ENCODE assay signal across 17 cellular contexts in the genomic region with DNA sequence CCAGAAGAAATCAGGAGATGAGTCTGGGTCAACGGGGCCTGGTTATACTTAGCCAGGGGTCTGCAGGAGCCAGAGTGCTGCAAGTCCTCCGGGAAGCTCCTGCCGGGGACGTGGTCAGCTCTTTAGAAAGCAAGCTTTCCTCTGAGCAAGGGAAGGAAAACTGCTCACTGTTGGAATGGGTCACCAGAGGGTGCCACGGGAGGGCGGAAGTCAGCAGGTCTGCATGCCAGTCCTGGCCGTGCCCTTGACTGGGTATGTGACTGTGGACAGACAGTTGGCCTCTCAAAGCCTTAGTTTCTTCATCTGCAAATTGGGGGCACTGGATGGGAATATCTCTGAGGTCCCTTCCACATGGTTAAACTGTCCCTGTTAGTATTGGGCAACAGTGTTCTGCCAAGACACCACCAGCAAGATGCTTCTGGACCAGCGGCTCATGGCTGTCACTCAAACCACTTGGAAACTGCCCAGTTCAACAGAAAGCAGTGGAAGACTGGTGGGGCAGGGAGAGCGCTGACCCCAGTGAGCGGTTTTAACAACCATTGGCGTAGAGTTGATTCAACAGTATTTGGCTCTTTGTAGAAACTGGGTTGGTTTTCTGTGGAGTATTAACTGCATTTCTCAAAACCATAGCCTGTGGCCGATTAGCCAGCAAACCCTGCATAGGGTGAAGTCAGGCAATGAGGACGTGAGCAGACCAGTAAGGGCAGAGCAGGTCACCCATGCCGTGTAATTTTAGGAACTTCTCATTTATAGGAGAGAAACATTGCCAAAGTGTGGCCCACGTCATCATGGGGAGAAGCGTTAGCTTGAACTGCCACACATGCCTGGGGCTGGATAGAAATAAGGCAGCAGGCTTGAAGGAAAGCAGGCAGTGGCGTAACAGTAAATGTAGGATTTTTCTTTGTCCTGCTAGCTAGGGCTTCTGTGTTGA.
"Had no signal": no experiment of that assay in that cellular context is flagged by ENCODE, and none has a peak within 500 bp of the region (broad histone marks: within the 10 kb centered on the region; RNA-seq: fewer than 3 reads in every experiment).

No MANE protein-coding gene starts in this region.

- H3K27me3 Mint-ChIP-seq: activated CD4-positive, alpha-beta T cell treated with anti-CD3 and anti-CD28 coated beads, Interleukin-2, amount 10 ng/mL, durations not matched to agents 7 days and 5 days; stimulated activated naive CD8-positive, alpha-beta T cell treated with anti-CD3 and anti-CD28 coated beads, Interleukin-15, Interleukin-2, amounts not matched to agents 100 ng/mL and 50 ng/mL, for 24 hours had no signal

- H3K36me3 Mint-ChIP-seq: natural killer cell had no signal

- H3K4me3 ChIP-seq: body of pancreas, lower lobe of right lung, transverse colon had no signal

- H3K27ac ChIP-seq: body of pancreas, lower lobe of right lung, transverse colon had no signal

- DNase-seq: activated CD4-positive, alpha-beta T cell treated with anti-CD3 and anti-CD28 coated beads, Interleukin-2, amount 10 ng/mL, durations not matched to agents 7 days and 5 days; activated CD8-positive, alpha-beta memory T cell treated with anti-CD3 and anti-CD28 coated beads, Interleukin-2, amount 50 U/mL, for 4 hours; activated CD8-positive, alpha-beta T cell treated with anti-CD3 and anti-CD28 coated beads, Interleukin-2, amount 10 ng/mL, durations not matched to agents 7 days and 5 days; activated naive CD4-positive, alpha-beta T cell treated with anti-CD3 and anti-CD28 coated beads for 36 hours; activated T-cell treated with anti-CD3 and anti-CD28 coated beads, Interleukin-2, amount 50 U/mL, for 4 hours; body of pancreas; caudate nucleus; foreskin fibroblast; kidney glomerular epithelial cell; lower lobe of right lung; natural killer cell; small intestine; stimulated activated CD4-positive, alpha-beta T cell treated with anti-CD3 and anti-CD28 coated beads, Interleukin-15, amount 100 ng/mL, for 24 hours; stimulated activated CD4-positive, alpha-beta T cell treated with anti-CD3 and anti-CD28 coated beads, Interleukin-2, amount 100 ng/mL, for 48 hours; transverse colon had no signal

- ATAC-seq: activated CD4-positive, CD25-positive, alpha-beta regulatory T cell treated with anti-CD3 and anti-CD28 coated beads, Interleukin-2, amount 50 U/mL, for 24 hours; activated CD8-positive, alpha-beta T cell treated with anti-CD3 and anti-CD28 coated beads, Interleukin-2, amount 10 ng/mL, durations not matched to agents 7 days and 5 days; activated T-cell treated with anti-CD3 and anti-CD28 coated beads, Interleukin-2, amount 50 U/mL, for 4 hours; body of pancreas; lower lobe of right lung; natural killer cell had no signal

- H3K9me3 ChIP-seq: body of pancreas, lower lobe of right lung, transverse colon had no signal

- H3K27me3 ChIP-seq: body of pancreas, transverse colon had no signal

- H3K4me3 Mint-ChIP-seq: activated CD4-positive, alpha-beta T cell treated with anti-CD3 and anti-CD28 coated beads, Interleukin-2, amount 10 ng/mL, durations not matched to agents 7 days and 5 days; activated CD8-positive, alpha-beta T cell treated with anti-CD3 and anti-CD28 coated beads, Interleukin-2, amount 10 ng/mL, durations not matched to agents 7 days and 5 days; activated naive CD4-positive, alpha-beta T cell treated with anti-CD3 and anti-CD28 coated beads for 36 hours; activated T-cell treated with anti-CD3 and anti-CD28 coated beads, Interleukin-2, amount 50 U/mL, for 4 hours; natural killer cell; stimulated activated naive CD8-positive, alpha-beta T cell treated with anti-CD3 and anti-CD28 coated beads, Interleukin-15, Interleukin-2, amounts not matched to agents 100 ng/mL and 50 ng/mL, for 24 hours had no signal

- H3K4me1 Mint-ChIP-seq: activated CD4-positive, alpha-beta T cell treated with anti-CD3 and anti-CD28 coated beads, Interleukin-2, amount 10 ng/mL, durations not matched to agents 7 days and 5 days; natural killer cell had no signal

- H3K9me3 Mint-ChIP-seq: activated CD4-positive, alpha-beta T cell treated with anti-CD3 and anti-CD28 coated beads, Interleukin-2, amount 10 ng/mL, durations not matched to agents 7 days and 5 days; activated naive CD4-positive, alpha-beta T cell treated with anti-CD3 and anti-CD28 coated beads for 36 hours; activated T-cell treated with anti-CD3 and anti-CD28 coated beads, Interleukin-2, amount 50 U/mL, for 4 hours; natural killer cell; stimulated activated naive CD8-positive, alpha-beta T cell treated with anti-CD3 and anti-CD28 coated beads, Interleukin-15, Interleukin-2, amounts not matched to agents 100 ng/mL and 50 ng/mL, for 24 hours had no signal

- H3K36me3 ChIP-seq: lower lobe of right lung, transverse colon had no signal

- H3K4me1 ChIP-seq: lower lobe of right lung, transverse colon had no signal

- H3K27ac Mint-ChIP-seq: activated CD4-positive, alpha-beta T cell treated with anti-CD3 and anti-CD28 coated beads, Interleukin-2, amount 10 ng/mL, durations not matched to agents 7 days and 5 days; activated CD8-positive, alpha-beta T cell treated with anti-CD3 and anti-CD28 coated beads, Interleukin-2, amount 10 ng/mL, durations not matched to agents 7 days and 5 days; activated naive CD4-positive, alpha-beta T cell treated with anti-CD3 and anti-CD28 coated beads for 36 hours; natural killer cell; stimulated activated naive CD8-positive, alpha-beta T cell treated with anti-CD3 and anti-CD28 coated beads, Interleukin-15, Interleukin-2, amounts not matched to agents 100 ng/mL and 50 ng/mL, for 24 hours had no signal
